In the genomic region with DNA sequence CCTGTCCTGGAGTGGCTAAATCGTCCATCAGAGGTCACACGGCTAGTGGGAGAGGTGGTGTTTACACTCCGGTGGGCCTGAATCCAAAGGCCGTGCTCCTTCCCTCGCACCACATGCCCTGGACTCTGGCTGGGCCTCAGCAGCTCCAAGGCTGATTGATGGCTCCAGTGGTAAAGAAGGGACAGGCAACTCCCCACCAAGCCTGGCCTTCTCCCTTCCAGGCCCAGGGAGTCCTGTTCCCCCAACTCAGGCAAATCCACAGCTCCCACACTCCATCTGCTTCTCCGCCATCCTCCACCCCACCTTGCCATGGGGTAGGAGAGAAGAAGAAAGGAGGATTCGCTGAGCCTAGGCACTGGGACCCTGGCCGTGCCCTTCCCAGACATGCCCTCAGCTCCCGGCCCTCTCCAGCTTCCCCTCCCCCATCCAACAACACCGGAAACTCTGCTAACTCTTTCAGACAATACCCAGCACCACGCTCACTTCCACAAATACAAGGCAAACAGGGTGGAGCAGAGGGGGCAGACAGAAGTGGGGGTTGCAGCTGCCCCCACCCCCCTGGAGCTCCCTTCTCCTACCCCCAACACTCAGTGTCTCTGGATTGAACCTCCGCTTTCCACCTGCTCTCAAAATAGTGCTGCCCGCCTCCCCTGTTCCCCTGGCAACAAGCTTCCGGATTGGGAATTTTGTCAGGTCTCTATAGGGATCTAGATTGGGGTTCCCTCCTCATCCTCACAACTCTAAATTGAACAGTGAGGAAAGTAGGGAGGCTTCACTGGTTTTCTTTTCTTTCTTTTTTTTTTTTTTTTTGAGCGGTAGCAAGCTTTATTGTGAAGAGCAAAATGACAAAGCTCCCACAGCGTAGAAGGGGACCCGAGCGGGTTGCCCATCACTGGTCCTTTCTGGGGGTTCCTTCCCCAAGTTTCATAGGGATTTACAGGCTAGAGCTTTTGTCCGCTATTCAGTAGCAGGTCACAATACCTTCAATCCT, we compare ENCODE assay signal across 6 cellular contexts. TPM values are rescaled to one million over a fixed set of nuclear protein-coding genes. Genes with fewer than 3 reads are reported as not detected.
DNase-seq lines count a peak whose midpoint lies in the region; ATAC-seq and TF ChIP-seq lines count a peak whose summit lies in the region.

No MANE protein-coding gene starts in this region.

- peak overlapping the region; percentile 7 to 43 for H3K9ac ChIP-seq in colonic mucosa (ENCODE audit: low read depth in 2 of 2, low read length in 2 of 2)

- peak; percentile 29 for DNase-seq in LHCN-M2 (ENCODE audit: low read depth)
- no peak for DNase-seq in colonic mucosa
- no peak for DNase-seq in omental fat pad (ENCODE audit: low spot score)

- peak overlapping the region; percentile 44 for H3K27ac ChIP-seq in colonic mucosa
- H3K27ac ChIP-seq in neutrophil = peak overlapping the region; percentile 97

- H3K27me3 ChIP-seq in colonic mucosa = no peaks in the 10 kb centered on the region
- H3K27me3 ChIP-seq in neutrophil = no peaks in the 10 kb centered on the region

- ATAC-seq in omental fat pad (ENCODE audit: low FRiP score) = no peak
- ATAC-seq in GM18498 (IDR thresholded peaks at IDR 0.05; ENCODE audit: unreplicated experiment) = no peak
- no peak for ATAC-seq in GM21528 (IDR thresholded peaks at IDR 0.05; ENCODE audit: low FRiP score, unreplicated experiment)

- intact Hi-C loops in colonic mucosa (cut with DNase I) = no loop called here

- TF ChIP-seq CTCF in colonic mucosa (IDR thresholded peaks at IDR 0.05) (no peak), neutrophil (IDR thresholded peaks at IDR 0.05) (no peak), omental fat pad (IDR thresholded peaks at IDR 0.05) (no peak)

- H3K9me3 ChIP-seq in colonic mucosa (no peaks in the 10 kb centered on the region), neutrophil (no peaks in the 10 kb centered on the region)

- H3K36me3 ChIP-seq in colonic mucosa (peaks cover 15% of the 10 kb centered on the region), neutrophil (peaks cover 68% of the 10 kb centered on the region)

- no peak overlapping the region for H3K4me3 ChIP-seq in colonic mucosa
- peak overlapping the region; percentile 34 to 58 for H3K4me3 ChIP-seq in neutrophil (ENCODE audit: low read depth in 1 of 2, low read length in 1 of 2)

- peaks cover 7% of the 10 kb centered on the region for H3K4me1 ChIP-seq in colonic mucosa
- H3K4me1 ChIP-seq in neutrophil (ENCODE audit: control insufficient read depth in 1 of 2, insufficient read depth in 1 of 2, low read depth in 1 of 2, low read length in 1 of 2) = peaks cover 67% of the 10 kb centered on the region in 2 experiments

RNA-seq across cellular contexts. Expression of a gene that starts 10.6 kb away (rescaled TPM):
- total RNA-seq in LHCN-M2 (2014; rRNA removed) (228 and 262 TPM in 2 replicates), colonic mucosa (10 to 100 TPM; 91.9 to 92.6 TPM), omental fat pad (100 to 1,000 TPM in 2 of 4 donors, 10 to 100 TPM in 2; 89.5 to 151 (median 98.6) TPM)
- 91.6 TPM for polyA plus RNA-seq in LHCN-M2 (2012)

RNA-seq across cellular contexts. Expression of a gene that starts 26.3 kb away (rescaled TPM):
- total RNA-seq in LHCN-M2 (2014; rRNA removed) (not detected in 2 replicates), colonic mucosa (1 to 10 TPM; 4.2 to 4.6 TPM), omental fat pad (not detected)
- not detected for polyA plus RNA-seq in LHCN-M2 (2012)

RNA-seq across cellular contexts. Expression of a gene that starts 33.5 kb away (rescaled TPM):
- total RNA-seq in LHCN-M2 (2014; rRNA removed) (29.6 and 30.3 TPM in 2 replicates), colonic mucosa (10 to 100 TPM; 42.5 to 56.0 TPM), omental fat pad (10 to 100 TPM; 28.8 to 54.2 (median 42.7) TPM)
- polyA plus RNA-seq in LHCN-M2 (2012) = 11.4 TPM

RNA-seq across cellular contexts. Expression of a gene that starts 53.0 kb away (rescaled TPM):
- total RNA-seq in LHCN-M2 (2014; rRNA removed) = 229 and 351 TPM in 2 replicates
- polyA plus RNA-seq in LHCN-M2 (2012) = 381 TPM
- 100 to 1,000 TPM; 204 to 208 TPM for total RNA-seq in colonic mucosa
- total RNA-seq in omental fat pad = 100 to 1,000 TPM; 197 to 397 (median 308) TPM

RNA-seq across cellular contexts. Expression of a gene that starts 56.6 kb away (rescaled TPM):
- total RNA-seq in LHCN-M2 (2014; rRNA removed) (23.1 and 32.9 TPM in 2 replicates), colonic mucosa (10 to 100 TPM; 14.6 to 51.7 TPM), omental fat pad (10 to 100 TPM; 27.1 to 38.5 (median 32.9) TPM)
- polyA plus RNA-seq in LHCN-M2 (2012) = 30.2 TPM
